Comparison of ENCODE assay signal across 18 cellular contexts in the genomic region with DNA sequence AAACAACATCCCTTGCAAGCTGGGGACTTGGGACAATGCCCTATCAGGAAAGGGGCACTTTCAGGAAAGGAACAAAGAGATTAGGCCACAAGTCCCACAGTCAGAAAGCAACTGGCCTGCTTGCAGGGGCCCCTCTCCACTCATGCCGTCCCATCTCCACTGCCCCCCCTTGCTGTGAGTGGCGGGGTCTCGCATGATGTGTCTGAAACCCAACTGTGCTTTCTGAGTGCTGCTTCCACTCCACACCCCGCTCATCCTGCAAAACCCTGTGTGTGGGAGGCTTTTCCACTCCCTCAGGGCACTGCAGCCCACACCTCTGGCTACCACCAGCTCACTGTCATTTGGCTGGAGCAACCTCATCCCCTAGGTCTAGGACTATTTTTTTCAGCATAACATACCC. TPM values are rescaled to one million over a fixed set of nuclear protein-coding genes. Genes with fewer than 3 reads are reported as not detected.
A peak's percentile ranks its signal among the peaks of the same experiment; 100 is the strongest.
DNase-seq lines count a peak whose midpoint lies in the region; ATAC-seq and TF ChIP-seq lines count a peak whose summit lies in the region.
"Had no signal": no experiment of that assay in that cellular context is flagged by ENCODE, and none has a peak within 500 bp of the region (broad histone marks: within the 10 kb centered on the region; RNA-seq: fewer than 3 reads in every experiment).

No MANE protein-coding gene starts in this region.

- H3K4me2 ChIP-seq in mesenchymal stem cell (ENCODE audit: low read length, poor library complexity, severe bottlenecking), result no peak overlapping the region

- H3K27me3 ChIP-seq in WERI-Rb-1 (ENCODE audit: insufficient read depth, low read depth, severe bottlenecking), result no peaks in the 10 kb centered on the region
- H3K27me3 ChIP-seq in mesenchymal stem cell (ENCODE audit: control insufficient read depth in 1 of 2, insufficient read depth in 1 of 2, low read length in 2 of 2), result no peaks in the 10 kb centered on the region
- H3K27me3 ChIP-seq: BLaER1 treated with 17β-estradiol and CSF1 and Interleukin-3, amounts not matched to agents 10 nM and 100 nM; Peyer's patch had no signal

- H4K91ac ChIP-seq in mesenchymal stem cell (ENCODE audit: low read length), result peak overlapping the region; percentile 19

- H3K9me3 ChIP-seq in WERI-Rb-1 (ENCODE audit: severe bottlenecking) (no peaks in the 10 kb centered on the region), mesenchymal stem cell (ENCODE audit: control insufficient read depth, low read length) (no peaks in the 10 kb centered on the region)
- H3K9me3 ChIP-seq: BLaER1 treated with 17β-estradiol and CSF1 and Interleukin-3, amounts not matched to agents 10 nM and 100 nM; Peyer's patch had no signal

- no peak overlapping the region for H2AFZ ChIP-seq in mesenchymal stem cell (ENCODE audit: low read depth, low read length)

- H3K36me3 ChIP-seq in WERI-Rb-1 (peaks cover 40% of the 10 kb centered on the region), mesenchymal stem cell (ENCODE audit: control insufficient read depth in 1 of 2, insufficient read depth in 2 of 2, low read depth in 1 of 2, low read length in 2 of 2) (peaks cover 4 to 36% of the 10 kb centered on the region in 2 experiments)
- H3K36me3 ChIP-seq: Peyer's patch had no signal

- peak; percentile 52 for DNase-seq in activated CD8-positive, alpha-beta memory T cell treated with anti-CD3 and anti-CD28 coated beads for 24 hours
- no peak for DNase-seq in activated CD8-positive, alpha-beta memory T cell treated with anti-CD3 and anti-CD28 coated beads, Interleukin-2, amount 50 U/mL, for 4 hours
- DNase-seq in WERI-Rb-1 (peak; percentile 5), mesenchymal stem cell (no peak), MV-4-11 (lab: John Stamatoyannopoulos, UW) (no peak), middle frontal gyrus (ENCODE audit: extremely low spot score, low spot score) (no peak), foreskin melanocyte (no peak)
- no peak for DNase-seq in stimulated activated effector memory CD8-positive, alpha-beta T cell treated with anti-CD3 and anti-CD28 coated beads, Interleukin-12 subunit alpha, Interleukin-12 subunit beta, amount 100 ng/mL, for 72 hours (ENCODE audit: low spot score in 2 of 2)
- DNase-seq: activated CD4-positive, alpha-beta T cell treated with anti-CD3 and anti-CD28 coated beads, Interleukin-2, amount 50 U/mL, for 1 hour; activated T-cell treated with anti-CD3 and anti-CD28 coated beads, Interleukin-2, amount 50 U/mL, for 48 hours; DMS 273 treated with DMSO at 0.1 percent for 48 hours; NCI-H1694; NCI-H345 had no signal

- TF ChIP-seq CTCF in WERI-Rb-1 (IDR thresholded peaks at IDR 0.05; ENCODE audit: low read depth, low read length), result no peak

- H3K4me3 ChIP-seq in WERI-Rb-1 (ENCODE audit: low read depth, low read length) (no peak overlapping the region), mesenchymal stem cell (ENCODE audit: insufficient read depth in 1 of 2, low read depth in 1 of 2, low read length in 2 of 2) (no peak overlapping the region)
- H3K4me3 ChIP-seq: BLaER1 treated with 17β-estradiol and CSF1 and Interleukin-3, amounts not matched to agents 10 nM and 100 nM; Peyer's patch had no signal

- no peak overlapping the region for H3K27ac ChIP-seq in WERI-Rb-1
- no peak overlapping the region for H3K27ac ChIP-seq in mesenchymal stem cell (ENCODE audit: low read length, poor library complexity, severe bottlenecking)
- H3K27ac ChIP-seq: BLaER1 treated with 17β-estradiol and CSF1 and Interleukin-3, amounts not matched to agents 10 nM and 100 nM; epithelial cell of prostate had no signal

- no peak overlapping the region for H2BK15ac ChIP-seq in mesenchymal stem cell (ENCODE audit: low read depth, poor library complexity, severe bottlenecking)

- no peak overlapping the region for H2AK5ac ChIP-seq in mesenchymal stem cell (ENCODE audit: low read length, severe bottlenecking)

- H3K4ac ChIP-seq in mesenchymal stem cell (ENCODE audit: low read depth in 1 of 2, low read length in 2 of 2), result no peak overlapping the region

- no peak overlapping the region for H3K23ac ChIP-seq in mesenchymal stem cell (ENCODE audit: low read length in 2 of 2)

- no peak overlapping the region for H4K8ac ChIP-seq in mesenchymal stem cell (ENCODE audit: low read length)

- peak overlapping the region in 1 of 2 experiments; percentile 37 for H2BK12ac ChIP-seq in mesenchymal stem cell (ENCODE audit: low read length in 2 of 2)

- no peak overlapping the region for H2BK120ac ChIP-seq in mesenchymal stem cell (ENCODE audit: low read depth, low read length)

- H3K4me1 Mint-ChIP-seq in stimulated activated effector memory CD8-positive, alpha-beta T cell treated with anti-CD3 and anti-CD28 coated beads, Interleukin-12 subunit alpha, Interleukin-12 subunit beta, amount 100 ng/mL, for 72 hours, result peaks cover 65% of the 10 kb centered on the region

- no peaks in the 10 kb centered on the region for H3K9me3 Mint-ChIP-seq in stimulated activated effector memory CD8-positive, alpha-beta T cell treated with anti-CD3 and anti-CD28 coated beads, Interleukin-12 subunit alpha, Interleukin-12 subunit beta, amount 100 ng/mL, for 72 hours
- H3K9me3 Mint-ChIP-seq: activated naive CD4-positive, alpha-beta T cell treated with anti-CD3 and anti-CD28 coated beads, Interleukin-2, amount 50 U/mL, for 72 hours; dendritic cell treated with granulocyte-macrophage colony-stimulating factor and Interleukin-4, amounts not matched to agents 40 ng/mL and 50 ng/mL, for 4 days had no signal

- no peak overlapping the region for H2BK5ac ChIP-seq in mesenchymal stem cell (ENCODE audit: low read depth, low read length, poor library complexity, severe bottlenecking)

- peak overlapping the region in 1 of 2 experiments; percentile 19 for H3K14ac ChIP-seq in mesenchymal stem cell (ENCODE audit: low read length in 2 of 2)

- no peak overlapping the region for H3K9ac ChIP-seq in mesenchymal stem cell (ENCODE audit: low read length)
- H3K9ac ChIP-seq: BLaER1 treated with 17β-estradiol and CSF1 and Interleukin-3, amounts not matched to agents 10 nM and 100 nM had no signal

- H3K4me1 ChIP-seq in mesenchymal stem cell (ENCODE audit: control insufficient read depth, insufficient read depth, low read depth, low read length), result peaks cover 43% of the 10 kb centered on the region

- WGBS in mesenchymal stem cell, result 91% methylated on average over 4 of the region's 4 CpGs

- H3K27ac Mint-ChIP-seq in stimulated activated effector memory CD8-positive, alpha-beta T cell treated with anti-CD3 and anti-CD28 coated beads, Interleukin-12 subunit alpha, Interleukin-12 subunit beta, amount 100 ng/mL, for 72 hours, result peak overlapping the region; percentile 3
- H3K27ac Mint-ChIP-seq: dendritic cell treated with granulocyte-macrophage colony-stimulating factor and Interleukin-4, amounts not matched to agents 40 ng/mL and 50 ng/mL, for 4 days had no signal

- no peak for ATAC-seq in stimulated activated effector memory CD8-positive, alpha-beta T cell treated with anti-CD3 and anti-CD28 coated beads, Interleukin-12 subunit alpha, Interleukin-12 subunit beta, amount 100 ng/mL, for 72 hours
- ATAC-seq: activated naive CD4-positive, alpha-beta T cell treated with anti-CD3 and anti-CD28 coated beads, Interleukin-2, amount 50 U/mL, for 72 hours had no signal

- H3K79me1 ChIP-seq in mesenchymal stem cell (replicated peaks; ENCODE audit: low read length, poor library complexity, severe bottlenecking), result peaks cover 58% of the 10 kb centered on the region

- no peak overlapping the region for H3K4me3 Mint-ChIP-seq in stimulated activated effector memory CD8-positive, alpha-beta T cell treated with anti-CD3 and anti-CD28 coated beads, Interleukin-12 subunit alpha, Interleukin-12 subunit beta, amount 100 ng/mL, for 72 hours
- H3K4me3 Mint-ChIP-seq: dendritic cell treated with granulocyte-macrophage colony-stimulating factor and Interleukin-4, amounts not matched to agents 40 ng/mL and 50 ng/mL, for 4 days had no signal

- no peaks in the 10 kb centered on the region for H3K36me3 Mint-ChIP-seq in stimulated activated effector memory CD8-positive, alpha-beta T cell treated with anti-CD3 and anti-CD28 coated beads, Interleukin-12 subunit alpha, Interleukin-12 subunit beta, amount 100 ng/mL, for 72 hours
- H3K36me3 Mint-ChIP-seq: activated naive CD4-positive, alpha-beta T cell treated with anti-CD3 and anti-CD28 coated beads, Interleukin-2, amount 50 U/mL, for 72 hours had no signal

- H3K18ac ChIP-seq in mesenchymal stem cell (ENCODE audit: low read depth in 1 of 2, low read length in 2 of 2), result peak overlapping the region in 1 of 2 experiments; percentile 42

RNA-seq across cellular contexts. Expression of gene HS6ST1, which starts 7.9 kb away (rescaled TPM):
- 37.7 TPM for polyA plus RNA-seq in mesenchymal stem cell (2013, experiment 1 of 2)
- polyA plus RNA-seq in mesenchymal stem cell (2013, experiment 2 of 2), result 37.3 TPM

Comparison
In these comparisons a context has a peak if more than half of its experiments do, and no peak if none do; other contexts are left out.
1. DNase-seq: peak in activated CD8-positive, alpha-beta memory T cell treated with anti-CD3 and anti-CD28 coated beads for 24 hours (single experiment) and WERI-Rb-1 (single experiment); none in activated CD8-positive, alpha-beta memory T cell treated with anti-CD3 and anti-CD28 coated beads, Interleukin-2, amount 50 U/mL, for 4 hours (single experiment), mesenchymal stem cell (single experiment), stimulated activated effector memory CD8-positive, alpha-beta T cell treated with anti-CD3 and anti-CD28 coated beads, Interleukin-12 subunit alpha, Interleukin-12 subunit beta, amount 100 ng/mL, for 72 hours (0 of 2), MV-4-11 (single experiment), middle frontal gyrus (single experiment) and foreskin melanocyte (single experiment).